In genomic region chr18:69954719-69955118, GRCh38 we compare ENCODE assay signal across 23 cellular contexts. TPM values are rescaled to one million over a fixed set of nuclear protein-coding genes. Genes with fewer than 3 reads are reported as not detected.
DNase-seq lines count a peak whose midpoint lies in the region; ATAC-seq, FAIRE-seq and TF ChIP-seq lines count a peak whose summit lies in the region.
"Had no signal": no experiment of that assay in that cellular context is flagged by ENCODE, and none has a peak within 500 bp of the region (broad histone marks: within the 10 kb centered on the region; RNA-seq: fewer than 3 reads in every experiment).

No MANE protein-coding gene starts in this region.

- no peak overlapping the region for H2AFZ ChIP-seq in HepG2 (ENCODE audit: low read length)

- CTCF ChIA-PET in HepG2 (lab: Yijun Ruan, JAX; ENCODE audit: low intra/inter-chr PET ratio, low total read pairs), result no interaction called here
- CTCF ChIA-PET in activated CD8-positive, alpha-beta T cell treated with anti-CD3 and anti-CD28 coated beads, Interleukin-2, amount 10 ng/mL, durations not matched to agents 7 days and 5 days (lab: Charles Lee), result interaction anchor here (1.1 kb wide), 1 partner anchor 20 kb away, joined by 3 read pairs; no protein-coding TSS in a partner anchor

- peak overlapping the region; percentile 52 for H3K4me3 Mint-ChIP-seq in activated CD8-positive, alpha-beta T cell treated with anti-CD3 and anti-CD28 coated beads, Interleukin-2, amount 10 ng/mL, durations not matched to agents 7 days and 5 days
- H3K4me3 Mint-ChIP-seq: activated T-cell treated with anti-CD3 and anti-CD28 coated beads, Interleukin-2, amount 50 U/mL, for 24 hours had no signal

- WGBS in HepG2 (ENCODE audit: low lambda C conversion rate), result 42% methylated on average over 3 of the region's 3 CpGs
- 31% methylated on average over 3 of the region's 3 CpGs for WGBS in right lobe of liver (ENCODE audit: insufficient coverage, low coverage, low lambda C conversion rate, missing lambda C conversion rate)
- WGBS in thymus, result 87% methylated on average over 3 of the region's 3 CpGs
- 25 to 50% methylated on average over 3 of the region's 3 CpGs for WGBS in gastroesophageal sphincter (ENCODE audit: low coverage in 1 of 2), 2 donors

- no peaks in the 10 kb centered on the region for H3K27me3 Mint-ChIP-seq in activated CD8-positive, alpha-beta T cell treated with anti-CD3 and anti-CD28 coated beads, Interleukin-2, amount 10 ng/mL, durations not matched to agents 7 days and 5 days (ENCODE audit: low read depth)
- H3K27me3 Mint-ChIP-seq: activated T-cell treated with anti-CD3 and anti-CD28 coated beads, Interleukin-2, amount 50 U/mL, for 24 hours had no signal

- TF ChIP-seq CTCF in HepG2 (CRISPR knock-in tag; IDR thresholded peaks at IDR 0.05) (no peak), right lobe of liver (IDR thresholded peaks at IDR 0.05) (no peak), fibroblast of pulmonary artery (IDR thresholded peaks at IDR 0.05; ENCODE audit: low read length, missing control alignments) (no peak), gastroesophageal sphincter (IDR thresholded peaks at IDR 0.05) (no peak)

- H3K36me3 ChIP-seq in HepG2 (replicated peaks in 1 of 2; ENCODE audit: control insufficient read depth in 1 of 2, insufficient read depth in 2 of 2, low read length in 2 of 2) (no peaks in the 10 kb centered on the region), right lobe of liver (no peaks in the 10 kb centered on the region), thymus (ENCODE audit: control insufficient read depth, insufficient read depth) (no peaks in the 10 kb centered on the region), gastroesophageal sphincter (no peaks in the 10 kb centered on the region)
- H3K36me3 ChIP-seq: suprapubic skin had no signal

- in situ Hi-C loops in HepG2 (cut with HindIII; ENCODE audit: extremely low pct_ligation_motif_present, low pct_unique_long_range_greater_than_20kb), result no loop called here

- H3K4me2 ChIP-seq in HepG2 (ENCODE audit: low read depth, low read length), result no peak overlapping the region

- H3K9me3 ChIP-seq in HepG2 (ENCODE audit: low read length) (no peaks in the 10 kb centered on the region), right lobe of liver (no peaks in the 10 kb centered on the region), thymus (ENCODE audit: control insufficient read depth) (no peaks in the 10 kb centered on the region), gastroesophageal sphincter (no peaks in the 10 kb centered on the region)
- H3K9me3 ChIP-seq: body of pancreas, suprapubic skin had no signal

- H3K79me2 ChIP-seq in HepG2 (ENCODE audit: insufficient read depth, low read length), result no peaks in the 10 kb centered on the region

- intact Hi-C loops in HepG2 (cut with micrococcal nuclease; ENCODE audit: unreplicated experiment), result no loop called here
- intact Hi-C loops in right lobe of liver (cut with DNase I), result no loop called here

- no peak overlapping the region for H3K9ac ChIP-seq in HepG2 (ENCODE audit: insufficient read depth, low read depth, low read length)

- H3K27ac ChIP-seq in HepG2 (ENCODE audit: extremely low read length, insufficient read depth, low read length) (no peak overlapping the region), right lobe of liver (no peak overlapping the region), thymus (ENCODE audit: low read depth) (peak overlapping the region; percentile 31), gastroesophageal sphincter (no peak overlapping the region)
- H3K27ac ChIP-seq: body of pancreas, suprapubic skin had no signal

- H3K27me3 ChIP-seq in HepG2 (ENCODE audit: control insufficient read depth in 1 of 2, insufficient read depth in 2 of 2, low read length in 2 of 2), result no peaks in the 10 kb centered on the region
- no peaks in the 10 kb centered on the region for H3K27me3 ChIP-seq in right lobe of liver
- H3K27me3 ChIP-seq in thymus (ENCODE audit: control insufficient read depth, insufficient read depth), result no peaks in the 10 kb centered on the region
- H3K27me3 ChIP-seq in gastroesophageal sphincter, result no peaks in the 10 kb centered on the region
- H3K27me3 ChIP-seq: body of pancreas, suprapubic skin had no signal

- peaks cover 32% of the 10 kb centered on the region for H3K4me1 Mint-ChIP-seq in activated CD8-positive, alpha-beta T cell treated with anti-CD3 and anti-CD28 coated beads, Interleukin-2, amount 10 ng/mL, durations not matched to agents 7 days and 5 days (ENCODE audit: low read depth)

- H3K4me3 ChIP-seq in HepG2 (replicated peaks in 1 of 3; ENCODE audit: insufficient read depth in 1 of 3, low read depth in 2 of 3, low read length in 3 of 3) (no peak overlapping the region), right lobe of liver (no peak overlapping the region), fibroblast of pulmonary artery (replicated peaks; ENCODE audit: low read depth, low read length) (no peak overlapping the region), thymus (ENCODE audit: low read length) (no peak overlapping the region), gastroesophageal sphincter (no peak overlapping the region)
- H3K4me3 ChIP-seq: body of pancreas, suprapubic skin had no signal

- no peak for TF ChIP-seq RAD21 in HepG2 (CRISPR knock-in tag; IDR thresholded peaks at IDR 0.05)

- TF ChIP-seq EP300 in HepG2 (IDR thresholded peaks at IDR 0.05; ENCODE audit: low read depth in 2 of 2, low read length in 2 of 2) (no peak), HepG2 (CRISPR knock-in tag; IDR thresholded peaks at IDR 0.05; ENCODE audit: borderline replicate concordance) (no peak), gastroesophageal sphincter (IDR thresholded peaks at IDR 0.05) (no peak)

- no peak for FAIRE-seq in HepG2 (lab: Jason Lieb, UNC)
- FAIRE-seq: endometrium, G401.6 had no signal

- DNase-seq in HepG2 (ENCODE audit: low spot score) (no peak), right lobe of liver (no peak), fibroblast of pulmonary artery (ENCODE audit: low read depth) (peak; percentile 8)
- DNase-seq in activated CD8-positive, alpha-beta T cell treated with anti-CD3 and anti-CD28 coated beads, Interleukin-2, amount 10 ng/mL, durations not matched to agents 7 days and 5 days, result no peak
- no peak for DNase-seq in stimulated activated CD4-positive, alpha-beta T cell treated with anti-CD3 and anti-CD28 coated beads, Interleukin-4, amount 100 ng/mL, for 1 hour
- DNase-seq: activated naive CD4-positive, alpha-beta T cell treated with anti-CD3 and anti-CD28 coated beads, Interleukin-2, amount 50 U/mL, for 16 hours; activated T-cell treated with anti-CD3 and anti-CD28 coated beads, Interleukin-2, amount 50 U/mL, for 24 hours; body of pancreas; C1 segment of cervical spinal cord; DMS153; GOT3; KBM-7; NCI-H1694; NCI-H774; PC-3; SIG-M5; stimulated activated CD4-positive, alpha-beta T cell treated with anti-CD3 and anti-CD28 coated beads, Interleukin-15, amount 100 ng/mL, for 24 hours had no signal

- BruUV-seq in HepG2 (replicated peaks; lab: Mats Ljungman, UMichigan), result no TSS peak

- POLR2A ChIA-PET in HepG2 (lab: Yijun Ruan, JAX), result no interaction called here
- POLR2A ChIA-PET in activated CD8-positive, alpha-beta T cell treated with anti-CD3 and anti-CD28 coated beads, Interleukin-2, amount 10 ng/mL, durations not matched to agents 7 days and 5 days (lab: Charles Lee), result interaction anchor here (1.5 kb wide), 1 partner anchor 9 kb away, joined by 5 read pairs; no protein-coding TSS in a partner anchor

- H3K9me3 Mint-ChIP-seq in activated CD8-positive, alpha-beta T cell treated with anti-CD3 and anti-CD28 coated beads, Interleukin-2, amount 10 ng/mL, durations not matched to agents 7 days and 5 days (ENCODE audit: insufficient read depth), result peaks cover 11% of the 10 kb centered on the region

- H3K27ac Mint-ChIP-seq in activated CD8-positive, alpha-beta T cell treated with anti-CD3 and anti-CD28 coated beads, Interleukin-2, amount 10 ng/mL, durations not matched to agents 7 days and 5 days, result peak overlapping the region; percentile 83
- H3K27ac Mint-ChIP-seq: activated T-cell treated with anti-CD3 and anti-CD28 coated beads, Interleukin-2, amount 50 U/mL, for 24 hours had no signal

- peaks cover 8% of the 10 kb centered on the region; the same call in 1 of the 2 replicates for H3K4me1 ChIP-seq in HepG2 (ENCODE audit: insufficient read depth, low read length)
- H3K4me1 ChIP-seq in right lobe of liver, result no peaks in the 10 kb centered on the region
- H3K4me1 ChIP-seq in thymus (ENCODE audit: control insufficient read depth, insufficient read depth, low read length), result no peaks in the 10 kb centered on the region
- H3K4me1 ChIP-seq in gastroesophageal sphincter, result no peaks in the 10 kb centered on the region
- H3K4me1 ChIP-seq: body of pancreas, suprapubic skin had no signal

- H3K36me3 Mint-ChIP-seq in activated CD8-positive, alpha-beta T cell treated with anti-CD3 and anti-CD28 coated beads, Interleukin-2, amount 10 ng/mL, durations not matched to agents 7 days and 5 days (ENCODE audit: low read depth), result peaks cover 9% of the 10 kb centered on the region

- TF ChIP-seq POLR2A in HepG2 (IDR thresholded peaks at IDR 0.05; ENCODE audit: insufficient read depth in 1 of 2, low read depth in 2 of 2, low read length in 2 of 2) (no peak), right lobe of liver (IDR thresholded peaks at IDR 0.05) (no peak), gastroesophageal sphincter (IDR thresholded peaks at IDR 0.05) (no peak)

- ATAC-seq in HepG2, result no peak
- no peak for ATAC-seq in right lobe of liver
- no peak for ATAC-seq in activated CD8-positive, alpha-beta T cell treated with anti-CD3 and anti-CD28 coated beads, Interleukin-2, amount 10 ng/mL, durations not matched to agents 7 days and 5 days
- no peak for ATAC-seq in GM19035 (IDR thresholded peaks at IDR 0.05; ENCODE audit: unreplicated experiment)
- no peak for ATAC-seq in gastroesophageal sphincter
- ATAC-seq: body of pancreas, PC-3 had no signal

- no peaks in the 10 kb centered on the region for H4K20me1 ChIP-seq in HepG2 (ENCODE audit: insufficient read depth, low read length)

RNA-seq across cellular contexts. Expression of gene CD226, which starts 7.0 kb away (rescaled TPM):
- total RNA-seq in HepG2 (2016; rRNA removed; fragmentation: Illumina TruSeq; extraction: Trizol), result 0.15 and 0.77 TPM in 2 replicates
- 4.7 and 5.9 TPM in 2 replicates for total RNA-seq in HepG2 (2016; cell fraction: cytosol; rRNA removed; fragmentation: Illumina TruSeq; extraction: Trizol; ENCODE audit: low read depth)
- total RNA-seq in HepG2 (2016; cell fraction: insoluble cytoplasmic fraction; rRNA removed; fragmentation: Illumina TruSeq; extraction: Trizol), result 0.10 and 0.63 TPM in 2 replicates
- total RNA-seq in HepG2 (2016; cell fraction: membrane; rRNA removed; fragmentation: Illumina TruSeq; extraction: Trizol), result 0.77 and 1.1 TPM in 2 replicates
- 1.7 TPM in 2 replicates for total RNA-seq in HepG2 (2016; cell fraction: nucleus; rRNA removed; fragmentation: Illumina TruSeq; extraction: Trizol)
- 0.13 and 0.20 TPM in 2 replicates for polyA plus RNA-seq in HepG2 (2011; rRNA removed)
- polyA plus RNA-seq in HepG2 (2011; cell fraction: cytosol; rRNA removed), result 0.05 and 0.10 TPM in 2 replicates
- 0.40 and 0.45 TPM in 2 replicates for polyA plus RNA-seq in HepG2 (2011; cell fraction: nucleus; rRNA removed)
- polyA plus RNA-seq in HepG2 (2012), result 0.04 and 0.25 TPM in 2 replicates
- 0.02 TPM in 1 of 2 replicates, not detected in the other for polyA plus RNA-seq in HepG2 (2016; cell fraction: cytosol; fragmentation: Illumina TruSeq; extraction: Trizol; ENCODE audit: low read depth)
- 0.17 TPM in 1 of 2 replicates, not detected in the other for polyA plus RNA-seq in HepG2 (2016; cell fraction: insoluble cytoplasmic fraction; fragmentation: Illumina TruSeq; extraction: Trizol; ENCODE audit: low read depth)
- polyA plus RNA-seq in HepG2 (2016; cell fraction: membrane; fragmentation: Illumina TruSeq; extraction: Trizol; ENCODE audit: low read depth), result 0.12 TPM in 1 of 2 replicates, not detected in the other
- 0.67 and 0.85 TPM in 2 replicates for polyA plus RNA-seq in HepG2 (2016; cell fraction: nucleus; fragmentation: Illumina TruSeq; extraction: Trizol; ENCODE audit: insufficient read depth, low read depth)
- polyA minus RNA-seq in HepG2 (2011; rRNA and poly(A)+ RNA removed; ENCODE audit: low replicate concordance), result 1.4 and 4.0 TPM in 2 replicates
- 0.79 TPM in 1 of 2 replicates, not detected in the other for polyA minus RNA-seq in HepG2 (2011; cell fraction: cytosol; rRNA and poly(A)+ RNA removed)
- polyA minus RNA-seq in HepG2 (2011; cell fraction: nucleus; rRNA and poly(A)+ RNA removed), result 1.5 and 1.9 TPM in 2 replicates
- total RNA-seq in right lobe of liver, result 1 to 10 TPM in 5 of 6 experiments, under 1 TPM in 1; 0.68 to 3.8 (median 2.1) TPM
- total RNA-seq in activated CD8-positive, alpha-beta T cell treated with anti-CD3 and anti-CD28 coated beads, Interleukin-2, amount 10 ng/mL, durations not matched to agents 7 days and 5 days, result 10 to 100 TPM; 47.6 to 52.2 TPM
- polyA plus RNA-seq in thymus, result 4.1 TPM
- 1 to 10 TPM in 1 of 4 donors, under 1 TPM in 3; 0.66 to 2.8 (median 0.87) TPM for total RNA-seq in gastroesophageal sphincter

Comparison
In these comparisons a context has a peak if more than half of its experiments do, and no peak if none do; other contexts are left out.
1. RNA of gene CD226, which starts 7.0 kb away (total RNA-seq): 47.6 to 52.2 TPM in activated CD8-positive, alpha-beta T cell treated with anti-CD3 and anti-CD28 coated beads, Interleukin-2, amount 10 ng/mL, durations not matched to agents 7 days and 5 days; 0.68 to 3.8 TPM in right lobe of liver, 0.66 to 2.8 TPM in gastroesophageal sphincter and 0.10 to 5.9 TPM in HepG2; every median in the first group is over 4 times any median in the second.